24 cellular contexts compared by ENCODE assay signal in genomic region chr22:33819743-33820142, GRCh38.
DNase-seq lines count a peak whose midpoint lies in the region; ATAC-seq and TF ChIP-seq lines count a peak whose summit lies in the region.
"Had no signal": no experiment of that assay in that cellular context is flagged by ENCODE, and none has a peak within 500 bp of the region (broad histone marks: within the 10 kb centered on the region; RNA-seq: fewer than 3 reads in every experiment).

No MANE protein-coding gene starts in this region.

- H3K4me3 ChIP-seq in WERI-Rb-1 (ENCODE audit: low read depth, low read length) = no peak overlapping the region
- H3K4me3 ChIP-seq: MG63, SK-N-MC had no signal

- H3K27me3 ChIP-seq in WERI-Rb-1 (ENCODE audit: insufficient read depth, low read depth, severe bottlenecking) = no peaks in the 10 kb centered on the region
- H3K27me3 ChIP-seq: MG63 had no signal

- intact Hi-C loops in left colon (cut with DNase I, micrococcal nuclease) = no loop called here

- H3K9me3 ChIP-seq in WERI-Rb-1 (ENCODE audit: severe bottlenecking) = no peaks in the 10 kb centered on the region
- H3K9me3 ChIP-seq: Caco-2, MG63 had no signal

- no peak overlapping the region for H3K27ac ChIP-seq in WERI-Rb-1
- H3K27ac ChIP-seq: SK-N-MC had no signal

- H3K36me3 ChIP-seq in WERI-Rb-1 = no peaks in the 10 kb centered on the region
- H3K36me3 ChIP-seq: MG63 had no signal

- peak; percentile 35 for ATAC-seq in left colon
- ATAC-seq: CD8-positive, alpha-beta T cell had no signal

- peak; percentile 6 for DNase-seq in HT1080 (ENCODE audit: low read depth)
- DNase-seq in WERI-Rb-1 = peak; percentile 29
- no peak for DNase-seq in left colon
- DNase-seq in activated CD4-positive, alpha-beta T cell treated with anti-CD3 and anti-CD28 coated beads for 4 hours = no peak
- no peak for DNase-seq in HuH-7.5 (ENCODE audit: low spot score)
- DNase-seq in stimulated activated CD4-positive, alpha-beta T cell treated with anti-CD3 and anti-CD28 coated beads, Interleukin-4, amount 100 ng/mL, for 4 hours = no peak
- no peak for DNase-seq in activated CD4-positive, alpha-beta T cell treated with anti-CD3 and anti-CD28 coated beads for 48 hours
- DNase-seq: C1 segment of cervical spinal cord; Caco-2; CD8-positive, alpha-beta T cell; DMS79 treated with DMSO at 0.1 percent for 48 hours; GF-D8; H7; IMR-90; KG1; MG63; NCI-H1105 treated with DMSO at 0.1 percent for 48 hours; NCI-H146; NCI-H1930; NCI-H446; NCI-H524 treated with DMSO at 0.1 percent for 48 hours; NCI-H774; SIG-M5 had no signal

- TF ChIP-seq CTCF in WERI-Rb-1 (IDR thresholded peaks at IDR 0.05; ENCODE audit: low read depth, low read length) = peak; percentile 34; the same call in 1 of the 2 replicates

Comparison
In these comparisons a context has a peak if more than half of its experiments do, and no peak if none do; other contexts are left out.
1. DNase-seq: peak in HT1080 (single experiment) and WERI-Rb-1 (single experiment); none in left colon (0 of 2), activated CD4-positive, alpha-beta T cell treated with anti-CD3 and anti-CD28 coated beads for 4 hours (0 of 2), HuH-7.5 (single experiment), stimulated activated CD4-positive, alpha-beta T cell treated with anti-CD3 and anti-CD28 coated beads, Interleukin-4, amount 100 ng/mL, for 4 hours (0 of 2) and activated CD4-positive, alpha-beta T cell treated with anti-CD3 and anti-CD28 coated beads for 48 hours (single experiment).